11 cellular contexts compared by ENCODE assay signal in genomic region chr2:86912106-86912505, GRCh38. TPM values are rescaled to one million over a fixed set of nuclear protein-coding genes. Genes with fewer than 3 reads are reported as not detected.
DNase-seq lines count a peak whose midpoint lies in the region; ATAC-seq, FAIRE-seq and TF ChIP-seq lines count a peak whose summit lies in the region.
"Not testable (repeated sequence)": the region's sequence is repeated elsewhere in the genome, so short reads cannot be mapped to it uniquely, and the experiment has no call there.
"Had no signal": no experiment of that assay in that cellular context is flagged by ENCODE, and none has a peak within 500 bp of the region (broad histone marks: within the 10 kb centered on the region; RNA-seq: fewer than 3 reads in every experiment).

No MANE protein-coding gene starts in this region.

- not testable (repeated sequence) for H3K9me2 ChIP-seq in GM23338 (ENCODE audit: insufficient read depth)

- not testable (repeated sequence) for H3K4me3 Mint-ChIP-seq in GM23338, WTC11

- not testable (repeated sequence) for H3K4me3 ChIP-seq in GM23338; HepG2 (replicated peaks in 1 of 3; ENCODE audit: insufficient read depth in 1 of 3, low read depth in 2 of 3, low read length in 3 of 3)

- H2AFZ ChIP-seq in GM23338; HepG2 (ENCODE audit: low read length): not testable (repeated sequence)

- not testable (repeated sequence) for H4K20me1 ChIP-seq in GM23338 (replicated peaks; ENCODE audit: insufficient read depth); HepG2 (ENCODE audit: insufficient read depth, low read length)

- not testable (repeated sequence) for H3K36me3 Mint-ChIP-seq in GM23338 (ENCODE audit: low read depth); WTC11

- not testable (repeated sequence) for BruUV-seq in HepG2 (replicated peaks; lab: Mats Ljungman, UMichigan)

- not testable (repeated sequence) for H3K4me1 ChIP-seq in GM23338 (ENCODE audit: insufficient read depth); HepG2 (ENCODE audit: insufficient read depth, low read length)

- not testable (repeated sequence) for H3K9me3 ChIP-seq in HepG2 (ENCODE audit: low read length)

- FAIRE-seq in HepG2 (lab: Jason Lieb, UNC) = not testable (repeated sequence)

- not testable (repeated sequence) for H3K4me1 Mint-ChIP-seq in GM23338, WTC11

- H3K79me2 ChIP-seq in GM23338 (replicated peaks; ENCODE audit: insufficient read depth); HepG2 (ENCODE audit: insufficient read depth, low read length): not testable (repeated sequence)

- intact Hi-C loops in HepG2 (cut with micrococcal nuclease; ENCODE audit: unreplicated experiment) = not testable (repeated sequence)

- not testable (repeated sequence) for TF ChIP-seq RAD21 in HepG2 (CRISPR knock-in tag; IDR thresholded peaks at IDR 0.05)

- H3K9me3 Mint-ChIP-seq in GM23338, WTC11: not testable (repeated sequence)

- not testable (repeated sequence) for TF ChIP-seq POLR2A in HepG2 (IDR thresholded peaks at IDR 0.05; ENCODE audit: insufficient read depth in 1 of 2, low read depth in 2 of 2, low read length in 2 of 2)

- CTCF ChIA-PET in WTC11 (lab: Charles Lee); HepG2 (lab: Yijun Ruan, JAX; ENCODE audit: low intra/inter-chr PET ratio, low total read pairs): not testable (repeated sequence)

- not testable (repeated sequence) for TF ChIP-seq EP300 in HepG2 (IDR thresholded peaks at IDR 0.05; ENCODE audit: low read depth in 2 of 2, low read length in 2 of 2); HepG2 (CRISPR knock-in tag; IDR thresholded peaks at IDR 0.05; ENCODE audit: borderline replicate concordance)

- in situ Hi-C loops in HepG2 (cut with HindIII; ENCODE audit: extremely low pct_ligation_motif_present, low pct_unique_long_range_greater_than_20kb) = not testable (repeated sequence)

- not testable (repeated sequence) for H3F3A ChIP-seq in GM23338 (replicated peaks; ENCODE audit: low read depth)

- H3K36me3 ChIP-seq in GM23338 (ENCODE audit: insufficient read depth); HepG2 (replicated peaks in 1 of 2; ENCODE audit: control insufficient read depth in 1 of 2, insufficient read depth in 2 of 2, low read length in 2 of 2): not testable (repeated sequence)

- POLR2A ChIA-PET in WTC11 (lab: Charles Lee); HepG2 (lab: Yijun Ruan, JAX): not testable (repeated sequence)

- TF ChIP-seq CTCF in GM23338 (conservative IDR thresholded peaks at IDR 0.05; ENCODE audit: low read depth in 2 of 2); WTC11 (IDR thresholded peaks at IDR 0.05); HepG2 (CRISPR knock-in tag; IDR thresholded peaks at IDR 0.05): not testable (repeated sequence)

- not testable (repeated sequence) for H3K9ac ChIP-seq in HepG2 (ENCODE audit: insufficient read depth, low read depth, low read length)

- no CpG with 5 or more reads among the region's 3 CpGs for WGBS in HepG2 (ENCODE audit: low lambda C conversion rate)

- H3K27me3 ChIP-seq in GM23338 (ENCODE audit: insufficient read depth); HepG2 (ENCODE audit: control insufficient read depth in 1 of 2, insufficient read depth in 2 of 2, low read length in 2 of 2): not testable (repeated sequence)

- not testable (repeated sequence) for DNase-seq in GM23338 (ENCODE audit: low spot score); WTC11 (ENCODE audit: low spot score); HepG2 (ENCODE audit: low spot score)

- not testable (repeated sequence) for H3K4me2 ChIP-seq in GM23338; HepG2 (ENCODE audit: low read depth, low read length)

- ATAC-seq in GM23338 = peak; percentile 54
- ATAC-seq in WTC11 = 0 out of 2 replicates have a peak, but pooled peaks have one; percentile 26
- ATAC-seq in HepG2 = peak; percentile 100

- H3K27ac Mint-ChIP-seq in GM23338, WTC11: not testable (repeated sequence)

- H3K27ac ChIP-seq in GM23338 (ENCODE audit: low read depth); HepG2 (ENCODE audit: extremely low read length, insufficient read depth, low read length): not testable (repeated sequence)

- H3K27me3 Mint-ChIP-seq in GM23338 (ENCODE audit: insufficient read depth, low read depth, poor library complexity); WTC11 (ENCODE audit: low read depth): not testable (repeated sequence)

RNA-seq across cellular contexts. Expression of gene RGPD1, which starts 29.8 kb away (rescaled TPM):
- 0.04 TPM in 1 of 2 replicates, not detected in the other for total RNA-seq in GM23338 (2014; rRNA removed; shearing (Covaris generic))
- polyA plus RNA-seq in GM23338 (2016; fragmentation: Nextera tagmentation; extraction: Ambion mirVana) = 0.24 TPM in 1 of 2 replicates, not detected in the other
- total RNA-seq in WTC11 (2021) = 3.8 to 6.4 TPM (median 5.0 TPM) in 3 replicates
- total RNA-seq in HepG2 (2016; rRNA removed; fragmentation: Illumina TruSeq; extraction: Trizol) = 0.22 and 0.27 TPM in 2 replicates
- total RNA-seq in HepG2 (2016; cell fraction: cytosol; rRNA removed; fragmentation: Illumina TruSeq; extraction: Trizol; ENCODE audit: low read depth) = not detected in 2 replicates
- total RNA-seq in HepG2 (2016; cell fraction: insoluble cytoplasmic fraction; rRNA removed; fragmentation: Illumina TruSeq; extraction: Trizol) = 0.13 and 0.19 TPM in 2 replicates
- total RNA-seq in HepG2 (2016; cell fraction: membrane; rRNA removed; fragmentation: Illumina TruSeq; extraction: Trizol) = not detected in 2 replicates
- 0.19 and 0.59 TPM in 2 replicates for total RNA-seq in HepG2 (2016; cell fraction: nucleus; rRNA removed; fragmentation: Illumina TruSeq; extraction: Trizol)
- 0.37 and 0.69 TPM in 2 replicates for polyA plus RNA-seq in HepG2 (2011; rRNA removed)
- polyA plus RNA-seq in HepG2 (2011; cell fraction: cytosol; rRNA removed) = 0.05 and 0.09 TPM in 2 replicates
- polyA plus RNA-seq in HepG2 (2011; cell fraction: nucleus; rRNA removed) = 1.9 TPM in 2 replicates
- polyA plus RNA-seq in HepG2 (2012) = 0.87 and 0.89 TPM in 2 replicates
- not detected in 2 replicates for polyA plus RNA-seq in HepG2 (2016; cell fraction: cytosol; fragmentation: Illumina TruSeq; extraction: Trizol; ENCODE audit: low read depth)
- polyA plus RNA-seq in HepG2 (2016; cell fraction: insoluble cytoplasmic fraction; fragmentation: Illumina TruSeq; extraction: Trizol; ENCODE audit: low read depth) = 0.12 TPM in 1 of 2 replicates, not detected in the other
- polyA plus RNA-seq in HepG2 (2016; cell fraction: membrane; fragmentation: Illumina TruSeq; extraction: Trizol; ENCODE audit: low read depth) = not detected in 2 replicates
- 0.99 and 1.1 TPM in 2 replicates for polyA plus RNA-seq in HepG2 (2016; cell fraction: nucleus; fragmentation: Illumina TruSeq; extraction: Trizol; ENCODE audit: insufficient read depth, low read depth)
- 0.14 TPM in 1 of 2 replicates, not detected in the other for polyA minus RNA-seq in HepG2 (2011; rRNA and poly(A)+ RNA removed; ENCODE audit: low replicate concordance)
- polyA minus RNA-seq in HepG2 (2011; cell fraction: cytosol; rRNA and poly(A)+ RNA removed) = 0.30 TPM in 1 of 2 replicates, not detected in the other
- 1.9 and 2.0 TPM in 2 replicates for polyA minus RNA-seq in HepG2 (2011; cell fraction: nucleus; rRNA and poly(A)+ RNA removed)
- total RNA-seq: Calu3, Daoy had no signal
- polyA plus RNA-seq: BJ had no signal

RNA-seq across cellular contexts. Expression of gene CD8B, which starts 50.4 kb away (rescaled TPM):
- total RNA-seq in GM23338 (2014; rRNA removed; shearing (Covaris generic)) = 0.31 and 3.0 TPM in 2 replicates
- 0.61 and 0.63 TPM in 2 replicates for polyA plus RNA-seq in GM23338 (2016; fragmentation: Nextera tagmentation; extraction: Ambion mirVana)
- total RNA-seq in WTC11 (2021) = 0.70 to 0.73 TPM (median 0.71 TPM) in 3 replicates
- not detected in 2 replicates for total RNA-seq in HepG2 (2016; rRNA removed; fragmentation: Illumina TruSeq; extraction: Trizol)
- total RNA-seq in HepG2 (2016; cell fraction: cytosol; rRNA removed; fragmentation: Illumina TruSeq; extraction: Trizol; ENCODE audit: low read depth) = not detected in 2 replicates
- not detected in 2 replicates for total RNA-seq in HepG2 (2016; cell fraction: insoluble cytoplasmic fraction; rRNA removed; fragmentation: Illumina TruSeq; extraction: Trizol)
- total RNA-seq in HepG2 (2016; cell fraction: membrane; rRNA removed; fragmentation: Illumina TruSeq; extraction: Trizol) = not detected in 2 replicates
- total RNA-seq in HepG2 (2016; cell fraction: nucleus; rRNA removed; fragmentation: Illumina TruSeq; extraction: Trizol) = not detected in 2 replicates
- 0.04 TPM in 1 of 2 replicates, not detected in the other for polyA plus RNA-seq in HepG2 (2011; rRNA removed)
- polyA plus RNA-seq in HepG2 (2011; cell fraction: cytosol; rRNA removed) = 0.04 TPM in 1 of 2 replicates, not detected in the other
- polyA plus RNA-seq in HepG2 (2011; cell fraction: nucleus; rRNA removed) = not detected in 2 replicates
- 0.17 TPM in 1 of 2 replicates, not detected in the other for polyA plus RNA-seq in HepG2 (2012)
- not detected in 2 replicates for polyA plus RNA-seq in HepG2 (2016; cell fraction: cytosol; fragmentation: Illumina TruSeq; extraction: Trizol; ENCODE audit: low read depth)
- not detected in 2 replicates for polyA plus RNA-seq in HepG2 (2016; cell fraction: insoluble cytoplasmic fraction; fragmentation: Illumina TruSeq; extraction: Trizol; ENCODE audit: low read depth)
- polyA plus RNA-seq in HepG2 (2016; cell fraction: membrane; fragmentation: Illumina TruSeq; extraction: Trizol; ENCODE audit: low read depth) = not detected in 2 replicates
- not detected in 2 replicates for polyA plus RNA-seq in HepG2 (2016; cell fraction: nucleus; fragmentation: Illumina TruSeq; extraction: Trizol; ENCODE audit: insufficient read depth, low read depth)
- not detected in 2 replicates for polyA minus RNA-seq in HepG2 (2011; rRNA and poly(A)+ RNA removed; ENCODE audit: low replicate concordance)
- polyA minus RNA-seq in HepG2 (2011; cell fraction: cytosol; rRNA and poly(A)+ RNA removed) = not detected in 2 replicates
- not detected in 2 replicates for polyA minus RNA-seq in HepG2 (2011; cell fraction: nucleus; rRNA and poly(A)+ RNA removed)
- total RNA-seq: A172, A673, B cell, Calu3, Daoy had no signal
- polyA plus RNA-seq: A549, AG04450, BJ had no signal

Comparison
In these comparisons a context has a peak if more than half of its experiments do, and no peak if none do; other contexts are left out.
1. ATAC-seq: peak in every context shown above with its lines; median percentile 100 in HepG2; 54 in GM23338; 26 in WTC11.